ENCODE assay signal across 1 cellular context in the genomic region with DNA sequence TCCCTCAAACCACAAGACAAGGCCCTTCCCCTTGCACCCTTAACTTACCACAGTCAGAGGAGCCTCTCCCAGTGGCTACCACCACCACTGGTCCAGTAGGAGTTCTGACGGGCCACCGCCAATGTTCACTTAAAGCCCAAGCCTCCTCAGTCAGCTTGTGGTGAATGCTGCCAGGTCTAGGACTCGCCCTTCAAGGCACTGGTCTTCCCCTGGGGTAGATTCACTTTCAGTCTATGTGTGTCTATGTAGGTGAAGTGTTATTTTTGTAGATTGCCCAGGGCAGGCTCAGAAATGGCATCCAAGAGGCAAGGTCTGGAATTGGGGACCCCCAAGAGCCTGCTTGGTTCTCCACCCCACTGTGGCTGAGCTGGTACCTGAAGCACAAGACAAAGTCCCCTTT.
TF ChIP-seq lines count a peak whose summit lies in the region.

No MANE protein-coding gene starts in this region.

TF ChIP-seq in GM12878, 131 proteins besides CTCF, POLR2A, EP300 and RAD21 (continued from another document):
- TF ChIP-seq RBBP5 (conservative IDR thresholded peaks at IDR 0.05), result no peak
- TF ChIP-seq, protein P1, sequence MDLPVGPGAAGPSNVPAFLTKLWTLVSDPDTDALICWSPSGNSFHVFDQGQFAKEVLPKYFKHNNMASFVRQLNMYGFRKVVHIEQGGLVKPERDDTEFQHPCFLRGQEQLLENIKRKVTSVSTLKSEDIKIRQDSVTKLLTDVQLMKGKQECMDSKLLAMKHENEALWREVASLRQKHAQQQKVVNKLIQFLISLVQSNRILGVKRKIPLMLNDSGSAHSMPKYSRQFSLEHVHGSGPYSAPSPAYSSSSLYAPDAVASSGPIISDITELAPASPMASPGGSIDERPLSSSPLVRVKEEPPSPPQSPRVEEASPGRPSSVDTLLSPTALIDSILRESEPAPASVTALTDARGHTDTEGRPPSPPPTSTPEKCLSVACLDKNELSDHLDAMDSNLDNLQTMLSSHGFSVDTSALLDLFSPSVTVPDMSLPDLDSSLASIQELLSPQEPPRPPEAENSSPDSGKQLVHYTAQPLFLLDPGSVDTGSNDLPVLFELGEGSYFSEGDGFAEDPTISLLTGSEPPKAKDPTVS (IDR thresholded peaks at IDR 0.05; ENCODE audit: low read depth, low read length), result no peak
- TF ChIP-seq, protein P2, sequence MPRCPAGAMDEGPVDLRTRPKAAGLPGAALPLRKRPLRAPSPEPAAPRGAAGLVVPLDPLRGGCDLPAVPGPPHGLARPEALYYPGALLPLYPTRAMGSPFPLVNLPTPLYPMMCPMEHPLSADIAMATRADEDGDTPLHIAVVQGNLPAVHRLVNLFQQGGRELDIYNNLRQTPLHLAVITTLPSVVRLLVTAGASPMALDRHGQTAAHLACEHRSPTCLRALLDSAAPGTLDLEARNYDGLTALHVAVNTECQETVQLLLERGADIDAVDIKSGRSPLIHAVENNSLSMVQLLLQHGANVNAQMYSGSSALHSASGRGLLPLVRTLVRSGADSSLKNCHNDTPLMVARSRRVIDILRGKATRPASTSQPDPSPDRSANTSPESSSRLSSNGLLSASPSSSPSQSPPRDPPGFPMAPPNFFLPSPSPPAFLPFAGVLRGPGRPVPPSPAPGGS (IDR thresholded peaks at IDR 0.05; ENCODE audit: borderline replicate concordance, insufficient read depth, low read depth, low read length, poor library complexity, severe bottlenecking), result no peak
- TF ChIP-seq NFIC (IDR thresholded peaks at IDR 0.05; ENCODE audit: low read depth, low read length), result no peak
- no peak for TF ChIP-seq CEBPB (IDR thresholded peaks at IDR 0.05; ENCODE audit: borderline replicate concordance in 1 of 2, low read depth in 2 of 2, low read length in 2 of 2)
- no peak for TF ChIP-seq POU2F2 (IDR thresholded peaks at IDR 0.05; ENCODE audit: borderline replicate concordance, low read depth, low read length)
